1 cellular context compared by ENCODE assay signal in genomic region chr13:75391432-75392100, GRCh38.
TF ChIP-seq lines count a peak whose summit lies in the region.

No MANE protein-coding gene starts in this region.

TF ChIP-seq in IMR-90, 13 proteins besides CTCF, POLR2A, EP300 and RAD21 (continued from another document):
- TF ChIP-seq NFE2L2 (IDR thresholded peaks at IDR 0.05; ENCODE audit: low read depth, low read length), result no peak
- no peak for TF ChIP-seq MAFK (IDR thresholded peaks at IDR 0.05; ENCODE audit: low read depth, low read length)
TF ChIP-seq in IMR-90: peak in this region for 0.
